ENCODE assay signal across 8 cellular contexts in the genomic region with DNA sequence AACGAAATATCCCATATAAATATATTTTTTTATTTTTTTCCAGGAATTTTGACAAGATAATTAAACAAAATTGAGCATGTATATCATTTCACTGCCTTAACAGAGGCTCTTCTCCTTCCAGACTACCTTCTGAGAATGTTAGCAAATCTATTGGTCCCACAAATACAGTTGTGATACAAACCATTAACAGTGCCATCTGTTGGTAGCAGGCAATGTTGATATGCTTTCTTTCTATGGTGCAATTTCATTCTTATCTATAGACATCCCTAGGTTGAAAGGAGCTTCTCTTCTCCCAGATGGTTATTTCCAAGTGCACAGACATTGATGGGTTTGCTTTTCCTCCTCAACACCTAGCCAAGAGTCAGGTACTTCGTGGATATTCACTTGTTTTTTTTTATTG.
DNase-seq lines count a peak whose midpoint lies in the region; ATAC-seq, FAIRE-seq and TF ChIP-seq lines count a peak whose summit lies in the region.

No MANE protein-coding gene starts in this region.

- H3K4me1 ChIP-seq in MM.1S (ENCODE audit: low read length), result no peaks in the 10 kb centered on the region
- H3K4me1 ChIP-seq in upper lobe of right lung, result no peaks in the 10 kb centered on the region

- no peaks in the 10 kb centered on the region for H4K20me1 ChIP-seq in MM.1S (ENCODE audit: insufficient read depth, low read length)

- H3K9ac ChIP-seq in MM.1S (ENCODE audit: low read length), result no peak overlapping the region

- no peaks in the 10 kb centered on the region for H3K27me3 ChIP-seq in MM.1S (replicated peaks; ENCODE audit: insufficient read depth, low read length)
- no peaks in the 10 kb centered on the region for H3K27me3 ChIP-seq in upper lobe of right lung

- H3K36me3 ChIP-seq in MM.1S (replicated peaks; ENCODE audit: insufficient read depth, low read length), result no peaks in the 10 kb centered on the region
- no peaks in the 10 kb centered on the region for H3K36me3 ChIP-seq in upper lobe of right lung

- H3K9me3 ChIP-seq in MM.1S (replicated peaks; ENCODE audit: insufficient read depth, low read length) (no peaks in the 10 kb centered on the region), upper lobe of right lung (no peaks in the 10 kb centered on the region)

- H3K79me2 ChIP-seq in MM.1S (ENCODE audit: low read length), result no peaks in the 10 kb centered on the region

- no peak overlapping the region for H3K4me3 ChIP-seq in MM.1S (ENCODE audit: low read length)
- no peak overlapping the region for H3K4me3 ChIP-seq in cardiac fibroblast (replicated peaks in 1 of 2; ENCODE audit: low read depth in 2 of 2, low read length in 2 of 2)
- no peak overlapping the region for H3K4me3 ChIP-seq in upper lobe of right lung

- no peaks in the 10 kb centered on the region for H3F3A ChIP-seq in MM.1S (ENCODE audit: insufficient read depth, low read length)

- ATAC-seq in GM21367 (IDR thresholded peaks at IDR 0.05; ENCODE audit: unreplicated experiment) (peak; percentile 77), upper lobe of right lung (peak; percentile 28)

- FAIRE-seq in frontal cortex (lab: Jason Lieb, UNC), result no peak

- TF ChIP-seq CTCF in MM.1S (IDR thresholded peaks at IDR 0.05; ENCODE audit: low read length) (peak; percentile 52), cardiac fibroblast (IDR thresholded peaks at IDR 0.05; ENCODE audit: low read depth, low read length) (peak; percentile 37), upper lobe of right lung (IDR thresholded peaks at IDR 0.05) (peak; percentile 35)

- no peaks in the 10 kb centered on the region for H3K9me2 ChIP-seq in MM.1S (replicated peaks; ENCODE audit: insufficient read depth, low read length)

- no peak overlapping the region for H3K4me2 ChIP-seq in MM.1S (ENCODE audit: low read depth, low read length)

- DNase-seq in COR-L47 (lab: John Stamatoyannopoulos, UW), result peak; percentile 31
- peak; percentile 56 for DNase-seq in MM.1S
- DNase-seq in cardiac fibroblast (ENCODE audit: low read depth in 2 of 2), result peak; percentile 38 to 39
- DNase-seq in upper lobe of right lung, result no peak
- DNase-seq in stimulated activated CD4-positive, alpha-beta T cell treated with anti-CD3 and anti-CD28 coated beads, Interleukin-15, amount 100 ng/mL, for 24 hours, result no peak
- no peak for DNase-seq in frontal cortex (ENCODE audit: low spot score in 2 of 2)
- no peak for DNase-seq in T-helper 9 cell

- intact Hi-C loops in upper lobe of right lung (cut with DNase I), result no loop called here

- no peak overlapping the region for H2AFZ ChIP-seq in MM.1S (ENCODE audit: low read length)

- H3K27ac ChIP-seq in MM.1S (ENCODE audit: low read length) (no peak overlapping the region), upper lobe of right lung (no peak overlapping the region)

Comparison
In these comparisons a context has a peak if more than half of its experiments do, and no peak if none do; other contexts are left out.
1. DNase-seq: peak in COR-L47 (single experiment), MM.1S (single experiment) and cardiac fibroblast (2 of 2); none in upper lobe of right lung (single experiment), stimulated activated CD4-positive, alpha-beta T cell treated with anti-CD3 and anti-CD28 coated beads, Interleukin-15, amount 100 ng/mL, for 24 hours (single experiment), frontal cortex (0 of 2) and T-helper 9 cell (single experiment).
2. Peak in every context shown above with its lines, with median percentiles within 50 percentile points of each other: CTCF ChIP-seq.